In the genomic region with DNA sequence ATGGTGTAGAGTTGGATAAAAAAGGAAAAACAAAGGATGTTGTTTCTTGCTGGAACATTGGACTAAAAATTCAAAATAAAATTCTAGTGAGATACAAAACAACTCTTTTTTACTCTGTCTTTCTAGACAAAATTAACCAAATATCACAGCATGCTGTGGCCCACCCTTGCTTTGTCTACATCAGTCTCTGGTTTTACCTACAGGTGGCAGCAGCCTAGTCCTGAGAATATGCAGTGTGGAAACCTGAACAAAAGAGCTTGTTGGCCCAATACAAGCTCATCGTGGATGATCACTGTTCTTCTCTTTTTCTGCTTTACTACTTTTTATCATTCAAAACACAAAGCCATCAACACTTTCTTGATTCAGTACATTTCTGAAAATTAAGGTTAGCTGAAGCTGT, we compare ENCODE assay signal across 19 cellular contexts.
A peak's percentile ranks its signal among the peaks of the same experiment; 100 is the strongest.
DNase-seq lines count a peak whose midpoint lies in the region; ATAC-seq lines count a peak whose summit lies in the region.
"Had no signal": no experiment of that assay in that cellular context is flagged by ENCODE, and none has a peak within 500 bp of the region (broad histone marks: within the 10 kb centered on the region; RNA-seq: fewer than 3 reads in every experiment).

No MANE protein-coding gene starts in this region.

- ATAC-seq in GM19328 (IDR thresholded peaks at IDR 0.05; ENCODE audit: unreplicated experiment) (no peak), HG03025 (IDR thresholded peaks at IDR 0.05; ENCODE audit: low FRiP score, unreplicated experiment) (no peak)

- H3K36me3 ChIP-seq in iPS DF 6.9 (ENCODE audit: control insufficient read depth, insufficient read depth, low read length): no peaks in the 10 kb centered on the region

- no peak overlapping the region for H3K27ac ChIP-seq in iPS DF 6.9 (ENCODE audit: low read length)

- H3K4me1 ChIP-seq in iPS DF 6.9 (ENCODE audit: control insufficient read depth, insufficient read depth, low read length): no peaks in the 10 kb centered on the region
- H3K4me1 ChIP-seq: Caco-2 had no signal

- DNase-seq in NCI-H748 (lab: John Stamatoyannopoulos, UW; ENCODE audit: unreplicated experiment) (peak; percentile 13), NCI-H748 treated with DMSO at 0.1 percent for 48 hours (lab: John Stamatoyannopoulos, UW) (no peak), OCI-M1 (lab: John Stamatoyannopoulos, UW) (peak; percentile 5), iPS DF 6.9 (ENCODE audit: low read depth, low spot score) (peak; percentile 5), retina (no peak)
- DNase-seq in stimulated activated CD4-positive, alpha-beta T cell treated with anti-CD3 and anti-CD28 coated beads, Interleukin-4, amount 100 ng/mL, for 4 hours: no peak
- DNase-seq: Caco-2; CD4-positive, alpha-beta T cell; EL; MM.1S; NCI-H1092 treated with DMSO at 0.1 percent for 48 hours; NCI-H146; NCI-H2029 treated with DMSO at 0.1 percent for 48 hours; NCI-H446 treated with DMSO at 0.1 percent for 48 hours; NCI-H774; RPMI8226; SIG-M5 had no signal

- peaks cover 3% of the 10 kb centered on the region for H3K9me3 ChIP-seq in iPS DF 6.9 (ENCODE audit: control insufficient read depth, insufficient read depth, low read length)
- H3K9me3 ChIP-seq: Caco-2 had no signal

- H3K27me3 ChIP-seq in iPS DF 6.9 (ENCODE audit: control insufficient read depth, insufficient read depth, low read length): no peaks in the 10 kb centered on the region

- no peak overlapping the region for H3K4me3 ChIP-seq in iPS DF 6.9 (ENCODE audit: low read length)

- WGBS in iPS DF 6.9 (ENCODE audit: insufficient coverage, insufficient read length): no CpG with 5 or more reads among the region's 1 CpG

Comparison
In these comparisons a context has a peak if more than half of its experiments do, and no peak if none do; other contexts are left out.
1. DNase-seq: peak in NCI-H748 (single experiment), OCI-M1 (single experiment) and iPS DF 6.9 (single experiment); none in NCI-H748 treated with DMSO at 0.1 percent for 48 hours (single experiment), retina (single experiment) and stimulated activated CD4-positive, alpha-beta T cell treated with anti-CD3 and anti-CD28 coated beads, Interleukin-4, amount 100 ng/mL, for 4 hours (0 of 2).